Comparison of ENCODE assay signal across 8 cellular contexts in genomic region chr10:13271552-13272163, GRCh38. TPM values are rescaled to one million over a fixed set of nuclear protein-coding genes. Genes with fewer than 3 reads are reported as not detected.
DNase-seq lines count a peak whose midpoint lies in the region; ATAC-seq and TF ChIP-seq lines count a peak whose summit lies in the region.

No MANE protein-coding gene starts in this region.

- peak overlapping the region; percentile 86 to 89 for H3K27ac ChIP-seq in liver (ENCODE audit: low read depth in 1 of 2, low read length in 2 of 2)

- no peak overlapping the region for H3K27ac Mint-ChIP-seq in T-helper 2 cell treated with Interferon-gamma antibody and Interleukin-4, amounts not matched to agents 5 μg/mL and 100 μg/mL, for 36 hours
- no peak overlapping the region for H3K27ac Mint-ChIP-seq in MCF 10A (ENCODE audit: low read depth, unreplicated experiment)

- BruUV-seq in MCF 10A (replicated peaks; lab: Mats Ljungman, UMichigan), result no TSS peak

- no peaks in the 10 kb centered on the region for H3K36me3 Mint-ChIP-seq in T-helper 2 cell treated with Interferon-gamma antibody and Interleukin-4, amounts not matched to agents 5 μg/mL and 100 μg/mL, for 36 hours (ENCODE audit: low read depth)
- H3K36me3 Mint-ChIP-seq in MCF 10A (ENCODE audit: insufficient read depth, unreplicated experiment), result no peaks in the 10 kb centered on the region

- intact Hi-C loops in MCF 10A (cut with micrococcal nuclease), result no loop called here

- H3K4me1 Mint-ChIP-seq in T-helper 2 cell treated with Interferon-gamma antibody and Interleukin-4, amounts not matched to agents 5 μg/mL and 100 μg/mL, for 36 hours (ENCODE audit: low read depth), result peaks cover 4% of the 10 kb centered on the region
- peaks cover 10% of the 10 kb centered on the region for H3K4me1 Mint-ChIP-seq in MCF 10A (ENCODE audit: insufficient read depth, unreplicated experiment)

- H3K4me3 ChIP-seq in liver (ENCODE audit: low read depth in 1 of 3, low read length in 3 of 3), result peak overlapping the region; percentile 21 to 49 (median 29)

- CTCF ChIA-PET in MCF 10A (lab: Yijun Ruan, JAX), result no interaction called here

- ATAC-seq in HG03439 (IDR thresholded peaks at IDR 0.05; ENCODE audit: unreplicated experiment) (peak; percentile 78), HG03378 (IDR thresholded peaks at IDR 0.05; ENCODE audit: unreplicated experiment) (no peak)

- POLR2A ChIA-PET in MCF 10A (lab: Yijun Ruan, JAX), result no interaction called here

- no peaks in the 10 kb centered on the region for H3K27me3 Mint-ChIP-seq in T-helper 2 cell treated with Interferon-gamma antibody and Interleukin-4, amounts not matched to agents 5 μg/mL and 100 μg/mL, for 36 hours (ENCODE audit: low read depth)
- no peaks in the 10 kb centered on the region for H3K27me3 Mint-ChIP-seq in MCF 10A (ENCODE audit: insufficient read depth, unreplicated experiment)

- peak overlapping the region; percentile 33 to 59 for H3K9ac ChIP-seq in liver (ENCODE audit: low read depth in 1 of 2, low read length in 2 of 2)

- no peak for TF ChIP-seq CTCF in MCF 10A (IDR thresholded peaks at IDR 0.05; ENCODE audit: unreplicated experiment)
- TF ChIP-seq CTCF in liver (IDR thresholded peaks at IDR 0.05; ENCODE audit: low read depth, low read length, missing input control), result peak; percentile 77

- DNase-seq in NCI-H1436 (lab: John Stamatoyannopoulos, UW), result peak; percentile 31
- no peak for DNase-seq in NCI-H1436 treated with DMSO at 0.1 percent for 48 hours (lab: John Stamatoyannopoulos, UW)
- DNase-seq in T-helper 2 cell treated with Interferon-gamma antibody and Interleukin-4, amounts not matched to agents 5 μg/mL and 100 μg/mL, for 36 hours (ENCODE audit: low spot score), result peak; percentile 17
- DNase-seq in MCF 10A (ENCODE audit: unreplicated experiment), result peak; percentile 39
- peak; percentile 2 to 10 for DNase-seq in stimulated activated CD8-positive, alpha-beta memory T cell treated with anti-CD3 and anti-CD28 coated beads, Interleukin-4, amount 100 ng/mL, for 4 hours (ENCODE audit: low read depth in 2 of 2, low spot score in 1 of 2)

- peak; percentile 85 to 91 for TF ChIP-seq RAD21 in liver (IDR thresholded peaks at IDR 0.05)

- peaks cover 1 to 26% (median 16%) of the 10 kb centered on the region in 4 donors for H3K4me1 ChIP-seq in liver (ENCODE audit: control insufficient read depth in 4 of 4, insufficient read depth in 4 of 4, low read length in 3 of 4)

- no peak overlapping the region for H3K4me3 Mint-ChIP-seq in T-helper 2 cell treated with Interferon-gamma antibody and Interleukin-4, amounts not matched to agents 5 μg/mL and 100 μg/mL, for 36 hours
- H3K4me3 Mint-ChIP-seq in MCF 10A (ENCODE audit: unreplicated experiment), result no peak overlapping the region

- H3K27me3 ChIP-seq in liver (ENCODE audit: control insufficient read depth in 4 of 4, insufficient read depth in 4 of 4, low read length in 3 of 4), result no peaks in the 10 kb centered on the region

- no peaks in the 10 kb centered on the region for H3K9me3 Mint-ChIP-seq in T-helper 2 cell treated with Interferon-gamma antibody and Interleukin-4, amounts not matched to agents 5 μg/mL and 100 μg/mL, for 36 hours
- no peaks in the 10 kb centered on the region for H3K9me3 Mint-ChIP-seq in MCF 10A (ENCODE audit: unreplicated experiment)

- 19% methylated on average over 14 of the region's 14 CpGs for WGBS in liver

- H3K36me3 ChIP-seq in liver (ENCODE audit: control insufficient read depth in 4 of 4, insufficient read depth in 3 of 4, low read depth in 1 of 4, low read length in 3 of 4), result no peaks in the 10 kb centered on the region

- H3K9me3 ChIP-seq in liver (ENCODE audit: control insufficient read depth in 4 of 4, low read length in 3 of 4), result no peaks in the 10 kb centered on the region

TF ChIP-seq in liver, 16 proteins besides CTCF, POLR2A, EP300 and RAD21:
- no peak for TF ChIP-seq GABPA (IDR thresholded peaks at IDR 0.05 in 1 of 2, conservative IDR thresholded peaks at IDR 0.05 in 1 of 2)
- no peak for TF ChIP-seq ZBTB33 (IDR thresholded peaks at IDR 0.05)
- peak; percentile 73 for TF ChIP-seq SP1 (IDR thresholded peaks at IDR 0.05)
- TF ChIP-seq RXRA (IDR thresholded peaks at IDR 0.05), result peak; percentile 70 to 87
- no peak for TF ChIP-seq EGR1 (IDR thresholded peaks at IDR 0.05; ENCODE audit: low read depth in 2 of 2)
- peak; percentile 6 for TF ChIP-seq FOXA1 (IDR thresholded peaks at IDR 0.05)
- TF ChIP-seq NR2F2 (IDR thresholded peaks at IDR 0.05), result peak; percentile 77
- no peak for TF ChIP-seq HNF4G (IDR thresholded peaks at IDR 0.05)
- TF ChIP-seq HNF4A (conservative IDR thresholded peaks at IDR 0.05), result peak; percentile 55 to 70
- TF ChIP-seq JUND (IDR thresholded peaks at IDR 0.05), result no peak
- TF ChIP-seq YY1 (IDR thresholded peaks at IDR 0.05), result no peak
- TF ChIP-seq MAX (IDR thresholded peaks at IDR 0.05), result no peak
- peak; percentile 44 for TF ChIP-seq TAF1 (conservative IDR thresholded peaks at IDR 0.05)

RNA-seq across cellular contexts. Expression of gene PHYH, which starts 28.2 kb away (rescaled TPM):
- total RNA-seq in MCF 10A (2022) (9.8 and 13.7 TPM in 2 replicates), liver (10 to 100 TPM; 45.4 to 70.7 TPM)
- 100 to 1,000 TPM; 103 to 139 TPM for polyA plus RNA-seq in liver

RNA-seq across cellular contexts. Expression of gene UCMA, which starts 37.5 kb away (rescaled TPM):
- total RNA-seq in MCF 10A (2022), result not detected in 2 replicates
- total RNA-seq in liver, result not detected
- not detected for polyA plus RNA-seq in liver
